Comparison of ENCODE assay signal across 1 cellular context in the genomic region with DNA sequence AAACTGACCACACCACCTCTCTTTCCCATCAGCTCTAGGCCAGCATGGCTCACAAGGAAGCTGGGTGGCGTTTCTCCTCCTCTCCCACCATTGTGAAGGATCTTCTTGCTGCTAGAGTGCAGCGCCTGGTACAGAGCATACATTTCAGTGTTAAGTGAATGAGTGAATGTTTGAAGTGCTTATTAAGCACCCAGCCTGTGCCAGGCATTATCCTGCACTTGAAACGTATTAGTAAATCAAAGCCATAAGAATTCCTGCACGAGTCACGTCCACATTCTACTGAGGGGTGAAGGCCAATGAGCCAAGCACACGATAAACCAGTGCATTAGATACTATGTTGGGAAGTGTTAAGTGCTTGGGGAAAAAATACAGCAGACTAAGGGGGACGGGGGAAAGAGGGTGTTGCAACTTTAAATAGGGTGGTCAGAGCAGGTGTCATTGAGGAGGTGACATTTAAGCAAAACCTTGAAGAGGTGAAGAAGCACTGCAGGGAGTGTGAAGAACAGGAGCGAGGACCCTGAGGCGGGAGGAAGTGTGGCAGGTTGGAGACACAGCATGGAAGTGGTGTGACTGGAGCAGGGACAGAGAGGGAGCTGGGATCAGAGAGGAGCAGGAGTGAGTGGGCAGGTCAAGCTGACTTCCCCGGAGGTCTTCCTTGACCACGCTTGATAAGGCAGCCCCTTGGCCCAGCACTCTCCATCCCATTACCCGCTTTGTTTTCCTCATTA.
TF ChIP-seq lines count a peak whose summit lies in the region.

No MANE protein-coding gene starts in this region.

TF ChIP-seq in K562, 482 proteins besides CTCF, POLR2A, EP300 and RAD21 (continued from another document):
- TF ChIP-seq, protein P1, sequence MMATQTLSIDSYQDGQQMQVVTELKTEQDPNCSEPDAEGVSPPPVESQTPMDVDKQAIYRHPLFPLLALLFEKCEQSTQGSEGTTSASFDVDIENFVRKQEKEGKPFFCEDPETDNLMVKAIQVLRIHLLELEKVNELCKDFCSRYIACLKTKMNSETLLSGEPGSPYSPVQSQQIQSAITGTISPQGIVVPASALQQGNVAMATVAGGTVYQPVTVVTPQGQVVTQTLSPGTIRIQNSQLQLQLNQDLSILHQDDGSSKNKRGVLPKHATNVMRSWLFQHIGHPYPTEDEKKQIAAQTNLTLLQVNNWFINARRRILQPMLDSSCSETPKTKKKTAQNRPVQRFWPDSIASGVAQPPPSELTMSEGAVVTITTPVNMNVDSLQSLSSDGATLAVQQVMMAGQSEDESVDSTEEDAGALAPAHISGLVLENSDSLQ (IDR thresholded peaks at IDR 0.05): no peak
- TF ChIP-seq, protein P2, sequence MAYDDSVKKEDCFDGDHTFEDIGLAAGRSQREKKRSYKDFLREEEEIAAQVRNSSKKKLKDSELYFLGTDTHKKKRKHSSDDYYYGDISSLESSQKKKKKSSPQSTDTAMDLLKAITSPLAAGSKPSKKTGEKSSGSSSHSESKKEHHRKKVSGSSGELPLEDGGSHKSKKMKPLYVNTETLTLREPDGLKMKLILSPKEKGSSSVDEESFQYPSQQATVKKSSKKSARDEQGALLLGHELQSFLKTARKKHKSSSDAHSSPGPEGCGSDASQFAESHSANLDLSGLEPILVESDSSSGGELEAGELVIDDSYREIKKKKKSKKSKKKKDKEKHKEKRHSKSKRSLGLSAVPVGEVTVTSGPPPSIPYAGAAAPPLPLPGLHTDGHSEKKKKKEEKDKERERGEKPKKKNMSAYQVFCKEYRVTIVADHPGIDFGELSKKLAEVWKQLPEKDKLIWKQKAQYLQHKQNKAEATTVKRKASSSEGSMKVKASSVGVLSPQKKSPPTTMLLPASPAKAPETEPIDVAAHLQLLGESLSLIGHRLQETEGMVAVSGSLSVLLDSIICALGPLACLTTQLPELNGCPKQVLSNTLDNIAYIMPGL (CRISPR knock-in tag; IDR thresholded peaks at IDR 0.05): no peak
- TF ChIP-seq, protein P3, sequence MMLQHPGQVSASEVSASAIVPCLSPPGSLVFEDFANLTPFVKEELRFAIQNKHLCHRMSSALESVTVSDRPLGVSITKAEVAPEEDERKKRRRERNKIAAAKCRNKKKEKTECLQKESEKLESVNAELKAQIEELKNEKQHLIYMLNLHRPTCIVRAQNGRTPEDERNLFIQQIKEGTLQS (IDR thresholded peaks at IDR 0.05): no peak
- TF ChIP-seq, protein P3 (CRISPR knock-in tag; conservative IDR thresholded peaks at IDR 0.05): no peak
- TF ChIP-seq, protein P4, sequence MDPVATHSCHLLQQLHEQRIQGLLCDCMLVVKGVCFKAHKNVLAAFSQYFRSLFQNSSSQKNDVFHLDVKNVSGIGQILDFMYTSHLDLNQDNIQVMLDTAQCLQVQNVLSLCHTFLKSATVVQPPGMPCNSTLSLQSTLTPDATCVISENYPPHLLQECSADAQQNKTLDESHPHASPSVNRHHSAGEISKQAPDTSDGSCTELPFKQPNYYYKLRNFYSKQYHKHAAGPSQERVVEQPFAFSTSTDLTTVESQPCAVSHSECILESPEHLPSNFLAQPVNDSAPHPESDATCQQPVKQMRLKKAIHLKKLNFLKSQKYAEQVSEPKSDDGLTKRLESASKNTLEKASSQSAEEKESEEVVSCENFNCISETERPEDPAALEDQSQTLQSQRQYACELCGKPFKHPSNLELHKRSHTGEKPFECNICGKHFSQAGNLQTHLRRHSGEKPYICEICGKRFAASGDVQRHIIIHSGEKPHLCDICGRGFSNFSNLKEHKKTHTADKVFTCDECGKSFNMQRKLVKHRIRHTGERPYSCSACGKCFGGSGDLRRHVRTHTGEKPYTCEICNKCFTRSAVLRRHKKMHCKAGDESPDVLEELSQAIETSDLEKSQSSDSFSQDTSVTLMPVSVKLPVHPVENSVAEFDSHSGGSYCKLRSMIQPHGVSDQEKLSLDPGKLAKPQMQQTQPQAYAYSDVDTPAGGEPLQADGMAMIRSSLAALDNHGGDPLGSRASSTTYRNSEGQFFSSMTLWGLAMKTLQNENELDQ (CRISPR knock-in tag; IDR thresholded peaks at IDR 0.05; ENCODE audit: borderline replicate concordance): no peak
- TF ChIP-seq, protein P5, sequence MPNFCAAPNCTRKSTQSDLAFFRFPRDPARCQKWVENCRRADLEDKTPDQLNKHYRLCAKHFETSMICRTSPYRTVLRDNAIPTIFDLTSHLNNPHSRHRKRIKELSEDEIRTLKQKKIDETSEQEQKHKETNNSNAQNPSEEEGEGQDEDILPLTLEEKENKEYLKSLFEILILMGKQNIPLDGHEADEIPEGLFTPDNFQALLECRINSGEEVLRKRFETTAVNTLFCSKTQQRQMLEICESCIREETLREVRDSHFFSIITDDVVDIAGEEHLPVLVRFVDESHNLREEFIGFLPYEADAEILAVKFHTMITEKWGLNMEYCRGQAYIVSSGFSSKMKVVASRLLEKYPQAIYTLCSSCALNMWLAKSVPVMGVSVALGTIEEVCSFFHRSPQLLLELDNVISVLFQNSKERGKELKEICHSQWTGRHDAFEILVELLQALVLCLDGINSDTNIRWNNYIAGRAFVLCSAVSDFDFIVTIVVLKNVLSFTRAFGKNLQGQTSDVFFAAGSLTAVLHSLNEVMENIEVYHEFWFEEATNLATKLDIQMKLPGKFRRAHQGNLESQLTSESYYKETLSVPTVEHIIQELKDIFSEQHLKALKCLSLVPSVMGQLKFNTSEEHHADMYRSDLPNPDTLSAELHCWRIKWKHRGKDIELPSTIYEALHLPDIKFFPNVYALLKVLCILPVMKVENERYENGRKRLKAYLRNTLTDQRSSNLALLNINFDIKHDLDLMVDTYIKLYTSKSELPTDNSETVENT (CRISPR knock-in tag; IDR thresholded peaks at IDR 0.05): no peak
- TF ChIP-seq, protein P6, sequence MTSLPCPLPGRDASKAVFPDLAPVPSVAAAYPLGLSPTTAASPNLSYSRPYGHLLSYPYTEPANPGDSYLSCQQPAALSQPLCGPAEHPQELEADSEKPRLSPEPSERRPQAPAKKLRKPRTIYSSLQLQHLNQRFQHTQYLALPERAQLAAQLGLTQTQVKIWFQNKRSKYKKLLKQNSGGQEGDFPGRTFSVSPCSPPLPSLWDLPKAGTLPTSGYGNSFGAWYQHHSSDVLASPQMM (CRISPR knock-in tag; IDR thresholded peaks at IDR 0.05): no peak
- TF ChIP-seq TGIF2 (CRISPR knock-in tag; IDR thresholded peaks at IDR 0.05) (no peak), SMC3 (conservative IDR thresholded peaks at IDR 0.05; ENCODE audit: insufficient read depth, low read depth, low read length) (no peak), ZNF436 (CRISPR knock-in tag; IDR thresholded peaks at IDR 0.05) (no peak), XRCC4 (IDR thresholded peaks at IDR 0.05; ENCODE audit: extremely low read depth, insufficient read depth, insufficient read length) (no peak), ZNF780A (CRISPR knock-in tag; IDR thresholded peaks at IDR 0.05) (no peak)
- TF ChIP-seq, protein P7, sequence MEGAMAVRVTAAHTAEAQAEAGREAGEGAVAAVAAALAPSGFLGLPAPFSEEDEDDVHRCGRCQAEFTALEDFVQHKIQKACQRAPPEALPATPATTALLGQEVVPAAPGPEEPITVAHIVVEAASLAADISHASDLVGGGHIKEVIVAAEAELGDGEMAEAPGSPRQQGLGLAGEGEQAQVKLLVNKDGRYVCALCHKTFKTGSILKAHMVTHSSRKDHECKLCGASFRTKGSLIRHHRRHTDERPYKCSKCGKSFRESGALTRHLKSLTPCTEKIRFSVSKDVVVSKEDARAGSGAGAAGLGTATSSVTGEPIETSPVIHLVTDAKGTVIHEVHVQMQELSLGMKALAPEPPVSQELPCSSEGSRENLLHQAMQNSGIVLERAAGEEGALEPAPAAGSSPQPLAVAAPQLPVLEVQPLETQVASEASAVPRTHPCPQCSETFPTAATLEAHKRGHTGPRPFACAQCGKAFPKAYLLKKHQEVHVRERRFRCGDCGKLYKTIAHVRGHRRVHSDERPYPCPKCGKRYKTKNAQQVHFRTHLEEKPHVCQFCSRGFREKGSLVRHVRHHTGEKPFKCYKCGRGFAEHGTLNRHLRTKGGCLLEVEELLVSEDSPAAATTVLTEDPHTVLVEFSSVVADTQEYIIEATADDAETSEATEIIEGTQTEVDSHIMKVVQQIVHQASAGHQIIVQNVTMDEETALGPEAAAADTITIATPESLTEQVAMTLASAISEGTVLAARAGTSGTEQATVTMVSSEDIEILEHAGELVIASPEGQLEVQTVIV (CRISPR knock-in tag; IDR thresholded peaks at IDR 0.05; ENCODE audit: borderline replicate concordance): no peak
- TF ChIP-seq, protein P8, sequence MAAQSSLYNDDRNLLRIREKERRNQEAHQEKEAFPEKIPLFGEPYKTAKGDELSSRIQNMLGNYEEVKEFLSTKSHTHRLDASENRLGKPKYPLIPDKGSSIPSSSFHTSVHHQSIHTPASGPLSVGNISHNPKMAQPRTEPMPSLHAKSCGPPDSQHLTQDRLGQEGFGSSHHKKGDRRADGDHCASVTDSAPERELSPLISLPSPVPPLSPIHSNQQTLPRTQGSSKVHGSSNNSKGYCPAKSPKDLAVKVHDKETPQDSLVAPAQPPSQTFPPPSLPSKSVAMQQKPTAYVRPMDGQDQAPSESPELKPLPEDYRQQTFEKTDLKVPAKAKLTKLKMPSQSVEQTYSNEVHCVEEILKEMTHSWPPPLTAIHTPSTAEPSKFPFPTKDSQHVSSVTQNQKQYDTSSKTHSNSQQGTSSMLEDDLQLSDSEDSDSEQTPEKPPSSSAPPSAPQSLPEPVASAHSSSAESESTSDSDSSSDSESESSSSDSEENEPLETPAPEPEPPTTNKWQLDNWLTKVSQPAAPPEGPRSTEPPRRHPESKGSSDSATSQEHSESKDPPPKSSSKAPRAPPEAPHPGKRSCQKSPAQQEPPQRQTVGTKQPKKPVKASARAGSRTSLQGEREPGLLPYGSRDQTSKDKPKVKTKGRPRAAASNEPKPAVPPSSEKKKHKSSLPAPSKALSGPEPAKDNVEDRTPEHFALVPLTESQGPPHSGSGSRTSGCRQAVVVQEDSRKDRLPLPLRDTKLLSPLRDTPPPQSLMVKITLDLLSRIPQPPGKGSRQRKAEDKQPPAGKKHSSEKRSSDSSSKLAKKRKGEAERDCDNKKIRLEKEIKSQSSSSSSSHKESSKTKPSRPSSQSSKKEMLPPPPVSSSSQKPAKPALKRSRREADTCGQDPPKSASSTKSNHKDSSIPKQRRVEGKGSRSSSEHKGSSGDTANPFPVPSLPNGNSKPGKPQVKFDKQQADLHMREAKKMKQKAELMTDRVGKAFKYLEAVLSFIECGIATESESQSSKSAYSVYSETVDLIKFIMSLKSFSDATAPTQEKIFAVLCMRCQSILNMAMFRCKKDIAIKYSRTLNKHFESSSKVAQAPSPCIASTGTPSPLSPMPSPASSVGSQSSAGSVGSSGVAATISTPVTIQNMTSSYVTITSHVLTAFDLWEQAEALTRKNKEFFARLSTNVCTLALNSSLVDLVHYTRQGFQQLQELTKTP (IDR thresholded peaks at IDR 0.05; ENCODE audit: low read depth in 1 of 2, partially characterized antibody in 2 of 2): no peak
